Comparison of ENCODE assay signal across 28 cellular contexts in the genomic region with DNA sequence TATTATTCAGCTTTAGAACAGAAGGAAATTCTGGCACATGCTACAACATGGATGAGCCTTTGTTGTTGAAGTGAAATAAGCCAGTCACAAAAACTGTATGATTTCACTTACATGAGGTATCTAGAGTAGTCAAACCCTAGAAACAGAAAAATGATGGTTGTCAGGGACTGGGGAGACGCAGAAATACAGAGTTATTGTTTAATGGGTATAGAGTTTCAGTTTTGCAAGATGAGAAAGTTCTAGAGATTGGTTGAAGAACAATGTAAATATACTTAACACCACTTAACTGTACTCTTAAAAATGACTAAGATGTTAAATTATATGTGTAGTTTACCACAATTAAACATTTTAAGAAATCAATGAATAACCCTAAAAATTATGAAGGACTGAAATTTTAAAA. TPM values are rescaled to one million over a fixed set of nuclear protein-coding genes. Genes with fewer than 3 reads are reported as not detected.
"Had no signal": no experiment of that assay in that cellular context is flagged by ENCODE, and none has a peak within 500 bp of the region (broad histone marks: within the 10 kb centered on the region; RNA-seq: fewer than 3 reads in every experiment).

No MANE protein-coding gene starts in this region.

- ATAC-seq: activated CD8-positive, alpha-beta memory T cell treated with anti-CD3 and anti-CD28 coated beads, Interleukin-2, amount 10 ng/mL, durations not matched to agents 7 days and 5 days; T-cell had no signal

- H3K27ac ChIP-seq: breast epithelium, colonic mucosa, PC-9, SK-N-MC had no signal

- FAIRE-seq: TTC549 had no signal

- H3K27me3 ChIP-seq: breast epithelium, colonic mucosa had no signal

- H3K9me3 ChIP-seq: breast epithelium, colonic mucosa had no signal

- DNase-seq: activated B cell treated with CpG ODN at 0.5 μM for 24 hours; activated CD4-positive, alpha-beta T cell treated with anti-CD3 and anti-CD28 coated beads for 1 hour; activated CD4-positive, alpha-beta T cell treated with anti-CD3 and anti-CD28 coated beads, Interleukin-2, amount 10 ng/mL, durations not matched to agents 24 days and 14 days; activated CD4-positive, alpha-beta T cell treated with anti-CD3 and anti-CD28 coated beads, Interleukin-2, amount 50 U/mL, for 48 hours; activated CD8-positive, alpha-beta memory T cell treated with anti-CD3 and anti-CD28 coated beads, Interleukin-2, amount 10 ng/mL, durations not matched to agents 7 days and 5 days; activated effector memory CD4-positive, alpha-beta T cell treated with Interleukin-2 at 50 U/mL for 16 hours; activated naive CD4-positive, alpha-beta T cell; activated T-cell treated with anti-CD3 and anti-CD28 coated beads, Interleukin-2, amount 50 U/mL, for 24 hours; aorta; caudate nucleus; colonic mucosa; KG1; NCI-H1048; NCI-H1436 treated with DMSO at 0.1 percent for 48 hours; NCI-H187 treated with DMSO at 0.1 percent for 48 hours; NCI-H2081 treated with DMSO at 0.1 percent for 48 hours; NCI-H524 treated with DMSO at 0.1 percent for 48 hours; PC-9; SIG-M5; T-cell; T-helper 2 cell; T1000 had no signal

- H3K36me3 ChIP-seq: breast epithelium, colonic mucosa had no signal

- H3K4me1 ChIP-seq: breast epithelium, colonic mucosa had no signal

- H3K4me3 ChIP-seq: breast epithelium, colonic mucosa, PC-9, SK-N-MC had no signal

RNA-seq across cellular contexts. Expression of gene SPTSSB, which starts 15.8 kb away (rescaled TPM):
- total RNA-seq: activated B cell treated with CpG ODN at 0.5 μM for 24 hours; activated CD4-positive, alpha-beta T cell treated with anti-CD3 and anti-CD28 coated beads, Interleukin-2, amount 10 ng/mL, durations not matched to agents 24 days and 14 days; activated CD8-positive, alpha-beta memory T cell treated with anti-CD3 and anti-CD28 coated beads, Interleukin-2, amount 10 ng/mL, durations not matched to agents 7 days and 5 days; activated T-helper 1 cell treated with anti-CD3 and anti-CD28 coated beads, Interleukin-12 subunit alpha, Interleukin-12 subunit beta, Interleukin-2, Interleukin-4 antibody, amounts not matched to agents 30 ng/mL and 10 ng/mL and 1 ng/mL, durations not matched to agents 14 hours and 24 hours and 36 hours; LHCN-M2; M059J had no signal
